Comparison of ENCODE assay signal across 1 cellular context in genomic region chr2:120018549-120018948, GRCh38.
TF ChIP-seq lines count a peak whose summit lies in the region.

No MANE protein-coding gene starts in this region.

TF ChIP-seq in GM23338, 12 proteins besides CTCF, POLR2A, EP300 and RAD21 (continued from another document):
- TF ChIP-seq REST (IDR thresholded peaks at IDR 0.05; ENCODE audit: unreplicated experiment) = no peak
- no peak for TF ChIP-seq JUNB (IDR thresholded peaks at IDR 0.05; ENCODE audit: unreplicated experiment)
- TF ChIP-seq EZH2phosphoT487 (IDR thresholded peaks at IDR 0.05; ENCODE audit: unreplicated experiment) = no peak
TF ChIP-seq in GM23338: peak in this region for 0.
